In genomic region chr2:147451902-147452515, GRCh38 we compare ENCODE assay signal across 2 cellular contexts.
TF ChIP-seq lines count a peak whose summit lies in the region.

No MANE protein-coding gene starts in this region.

TF ChIP-seq in HEK293, 187 proteins besides CTCF, POLR2A, EP300 and RAD21:
- TF ChIP-seq ATF2 (tag by site-specific recombination; IDR thresholded peaks at IDR 0.05; ENCODE audit: low read depth): no peak
- 0 out of 2 replicates have a peak, but pooled peaks have one; percentile 7 for TF ChIP-seq OSR2 (tag by site-specific recombination; IDR thresholded peaks at IDR 0.05)

TF ChIP-seq in GM12878, 131 proteins besides CTCF, POLR2A, EP300 and RAD21:
- TF ChIP-seq ZZZ3 (IDR thresholded peaks at IDR 0.05; ENCODE audit: control insufficient read depth, insufficient read length, low read depth) (no peak), FOXK2 (IDR thresholded peaks at IDR 0.05) (no peak), JUNB (IDR thresholded peaks at IDR 0.05) (no peak), LARP7 (IDR thresholded peaks at IDR 0.05) (no peak), TARDBP (IDR thresholded peaks at IDR 0.05; ENCODE audit: borderline replicate concordance) (no peak), RELA (IDR thresholded peaks at IDR 0.05; ENCODE audit: borderline replicate concordance, partially characterized antibody) (no peak), FOXM1 (IDR thresholded peaks at IDR 0.05; ENCODE audit: low read depth, low read length) (no peak), SMC3 (IDR thresholded peaks at IDR 0.05; ENCODE audit: borderline replicate concordance, low read length) (no peak), SMAD5 (IDR thresholded peaks at IDR 0.05; ENCODE audit: low read depth) (no peak), RELB (IDR thresholded peaks at IDR 0.05; ENCODE audit: low read depth) (no peak), MYB (IDR thresholded peaks at IDR 0.05; ENCODE audit: borderline replicate concordance, low read depth, low read length) (no peak), CHD2 (IDR thresholded peaks at IDR 0.05; ENCODE audit: borderline replicate concordance, low read depth, low read length) (no peak), ATF7 (IDR thresholded peaks at IDR 0.05; ENCODE audit: low read depth) (no peak), CREM (IDR thresholded peaks at IDR 0.05; ENCODE audit: low read depth) (no peak), SMARCA5 (IDR thresholded peaks at IDR 0.05) (no peak), BHLHE40 (IDR thresholded peaks at IDR 0.05; ENCODE audit: borderline replicate concordance in 1 of 2, low read depth in 2 of 2, low read length in 1 of 2) (no peak), TCF3 (IDR thresholded peaks at IDR 0.05; ENCODE audit: borderline replicate concordance, insufficient read depth, low read depth, low read length) (no peak), BCL3 (IDR thresholded peaks at IDR 0.05; ENCODE audit: borderline replicate concordance, insufficient read depth, low read depth, low read length, poor library complexity, severe bottlenecking) (no peak)
TF ChIP-seq in GM12878: peak in this region for 0.
